ENCODE assay signal across 4 cellular contexts in the genomic region with DNA sequence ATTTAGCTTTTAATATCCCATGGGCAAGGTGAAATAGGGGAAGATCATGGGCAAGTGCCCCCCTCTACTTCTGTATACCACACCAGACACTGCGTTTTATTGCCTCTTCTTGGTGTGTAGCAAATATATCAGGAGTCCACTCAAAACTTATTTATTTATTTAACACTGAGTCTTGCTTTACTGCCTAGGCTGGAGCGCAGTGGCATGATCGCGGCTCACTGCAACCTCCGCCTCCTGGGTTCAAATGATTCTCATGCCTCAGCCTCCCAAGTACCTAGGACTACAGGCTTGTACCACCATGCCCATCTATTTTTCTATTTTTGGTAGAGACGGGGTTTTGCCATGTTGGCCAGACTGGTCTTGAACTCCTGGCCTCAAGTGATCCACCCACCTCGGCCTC. TPM values are rescaled to one million over a fixed set of nuclear protein-coding genes. Genes with fewer than 3 reads are reported as not detected.
"Had no signal": no experiment of that assay in that cellular context is flagged by ENCODE, and none has a peak within 500 bp of the region (broad histone marks: within the 10 kb centered on the region; RNA-seq: fewer than 3 reads in every experiment).

No MANE protein-coding gene starts in this region.

RNA-seq across cellular contexts. Expression of gene GLT1D1, which starts 1.8 kb away (rescaled TPM):
- total RNA-seq: activated B cell treated with CpG ODN at 0.5 μM for 24 hours; activated CD4-positive, alpha-beta memory T cell treated with anti-CD3 and anti-CD28 coated beads for 36 hours; activated CD4-positive, alpha-beta memory T cell treated with anti-CD3 and anti-CD28 coated beads, Interleukin-2, amount 10 ng/mL, durations not matched to agents 7 days and 5 days; activated CD8-positive, alpha-beta T cell treated with anti-CD3 and anti-CD28 coated beads, Interleukin-2, amount 10 ng/mL, durations not matched to agents 7 days and 5 days had no signal
